In the genomic region with DNA sequence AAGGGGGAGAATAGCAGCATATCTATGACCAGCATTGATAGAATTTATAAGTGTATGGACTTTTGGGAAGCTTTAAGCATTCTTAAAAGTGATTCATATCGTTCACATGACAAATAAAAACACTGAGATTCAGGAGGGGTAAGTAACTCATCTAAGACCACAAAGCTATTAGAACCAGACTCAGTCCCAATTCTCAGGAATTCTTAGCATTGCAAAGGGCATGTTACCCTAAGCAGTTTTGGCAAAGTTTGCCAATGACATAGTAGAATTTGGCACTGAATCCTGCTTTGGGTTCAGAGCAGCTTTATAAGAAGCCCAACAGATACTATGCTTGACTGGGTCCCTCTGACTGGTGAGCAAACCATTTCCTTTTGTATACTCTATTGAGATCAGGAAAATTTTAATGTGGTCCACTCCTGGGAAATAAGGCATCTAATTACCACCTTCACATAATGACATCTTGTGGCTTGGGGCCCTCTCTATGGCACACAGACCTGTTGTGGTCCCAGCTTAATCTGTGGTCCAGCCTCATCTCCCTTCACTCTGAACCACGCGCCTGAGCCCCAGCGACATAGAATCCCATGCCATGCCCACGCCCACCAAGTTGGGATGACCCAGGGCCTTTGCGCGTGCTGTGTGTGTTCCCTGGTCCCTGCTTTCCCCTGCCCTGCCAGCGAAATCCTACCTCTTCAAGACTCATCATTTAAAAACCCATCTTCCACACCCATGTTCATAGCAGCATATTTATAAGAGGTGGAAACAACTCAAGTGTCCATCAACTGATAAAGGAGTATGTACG, we compare ENCODE assay signal across 16 cellular contexts. TPM values are rescaled to one million over a fixed set of nuclear protein-coding genes. Genes with fewer than 3 reads are reported as not detected.
DNase-seq lines count a peak whose midpoint lies in the region; ATAC-seq and TF ChIP-seq lines count a peak whose summit lies in the region.
"Had no signal": no experiment of that assay in that cellular context is flagged by ENCODE, and none has a peak within 500 bp of the region (broad histone marks: within the 10 kb centered on the region; RNA-seq: fewer than 3 reads in every experiment).

No MANE protein-coding gene starts in this region.

- TF ChIP-seq CTCF in AG04450 (IDR thresholded peaks at IDR 0.05; ENCODE audit: low read depth, low read length), result no peak
- no peak for TF ChIP-seq CTCF in HFF-Myc (IDR thresholded peaks at IDR 0.05; ENCODE audit: low read depth, low read length, missing control alignments)

- H3K4me3 ChIP-seq in AG04450 (ENCODE audit: low read depth, low read length) (no peak overlapping the region), HFF-Myc (replicated peaks; ENCODE audit: low read depth, low read length) (no peak overlapping the region), SJCRH30 (no peak overlapping the region)
- H3K4me3 ChIP-seq: BLaER1, colonic mucosa, esophagus muscularis mucosa had no signal

- no peaks in the 10 kb centered on the region for H3K27me3 Mint-ChIP-seq in T-cell

- no peak overlapping the region for H3K4me3 Mint-ChIP-seq in T-cell

- H3K9me3 Mint-ChIP-seq in T-cell, result peaks cover 4 to 14% (median 8%) of the 10 kb centered on the region in 3 donors

- no peaks in the 10 kb centered on the region for H3K36me3 Mint-ChIP-seq in T-cell

- no peaks in the 10 kb centered on the region for H3K4me1 ChIP-seq in SJCRH30
- H3K4me1 ChIP-seq: colonic mucosa, esophagus muscularis mucosa had no signal

- POLR2A ChIA-PET in AG04450 (lab: Yijun Ruan, JAX) (no interaction called here), T-cell (lab: Charles Lee) (no interaction called here)

- no peak overlapping the region for H3K27ac Mint-ChIP-seq in T-cell
- H3K27ac Mint-ChIP-seq: activated naive CD4-positive, alpha-beta T cell treated with anti-CD3 and anti-CD28 coated beads, Interleukin-2, amount 50 U/mL, for 72 hours had no signal

- no peaks in the 10 kb centered on the region for H3K4me1 Mint-ChIP-seq in T-cell

- H3K27me3 ChIP-seq in AG04450 (ENCODE audit: control insufficient read depth, insufficient read depth, low read length), result no peaks in the 10 kb centered on the region
- no peaks in the 10 kb centered on the region for H3K27me3 ChIP-seq in SJCRH30
- H3K27me3 ChIP-seq: BLaER1, colonic mucosa, esophagus muscularis mucosa had no signal

- H3K9me3 ChIP-seq in AG04450 (ENCODE audit: control insufficient read depth, insufficient read depth, low read length) (no peaks in the 10 kb centered on the region; the same call in 1 of the 2 replicates), SJCRH30 (replicated peaks) (no peaks in the 10 kb centered on the region)
- H3K9me3 ChIP-seq: BLaER1, colonic mucosa had no signal

- H3K27ac ChIP-seq in AG04450 (ENCODE audit: low read depth, low read length) (no peak overlapping the region), SJCRH30 (no peak overlapping the region)
- H3K27ac ChIP-seq: BLaER1, colonic mucosa, esophagus muscularis mucosa, KMS-11 had no signal

- no peak for ATAC-seq in T-cell (replicated peaks in 1 of 4)
- ATAC-seq: activated naive CD4-positive, alpha-beta T cell treated with anti-CD3 and anti-CD28 coated beads, Interleukin-2, amount 50 U/mL, for 72 hours had no signal

- no peaks in the 10 kb centered on the region for H3K36me3 ChIP-seq in SJCRH30
- H3K36me3 ChIP-seq: BLaER1, colonic mucosa, esophagus muscularis mucosa had no signal

- peak; percentile 44 for DNase-seq in AG04450 (ENCODE audit: low read depth, low spot score)
- DNase-seq in HFF-Myc (ENCODE audit: extremely low read depth, low read depth), result peak; percentile 50
- peak; percentile 15 for DNase-seq in brain pericyte (ENCODE audit: low read depth, low spot score)
- peak; percentile 90 for DNase-seq in kidney tubule cell (ENCODE audit: low spot score)
- DNase-seq in stimulated activated CD4-positive, alpha-beta T cell treated with anti-CD3 and anti-CD28 coated beads, Interleukin-1b, Interleukin-23, amount 100 ng/mL, for 48 hours, result no peak
- DNase-seq in T-cell, result no peak
- DNase-seq in putamen (ENCODE audit: low spot score), result no peak
- no peak for DNase-seq in SJCRH30
- DNase-seq: colonic mucosa, NCI-H146, NCI-H510A, nucleus accumbens had no signal

- CTCF ChIA-PET in AG04450 (lab: Charles Lee) (no interaction called here), T-cell (lab: Charles Lee) (no interaction called here)

RNA-seq across cellular contexts. Expression of a gene that starts 37.5 kb away (rescaled TPM):
- 37.9 and 47.2 TPM in 2 replicates for polyA plus RNA-seq in AG04450 (2011; rRNA removed)
- polyA minus RNA-seq in AG04450 (2011; rRNA and poly(A)+ RNA removed), result 81.4 and 82.8 TPM in 2 replicates
- total RNA-seq in T-cell, result under 1 TPM; 0.18 to 0.53 (median 0.37) TPM
- total RNA-seq in SJCRH30 (2014; rRNA removed; shearing (Covaris generic)), result 49.7 and 53.8 TPM in 2 replicates

Comparison
In these comparisons a context has a peak if more than half of its experiments do, and no peak if none do; other contexts are left out.
1. DNase-seq: peak in AG04450 (single experiment), HFF-Myc (single experiment), brain pericyte (single experiment) and kidney tubule cell (single experiment); none in stimulated activated CD4-positive, alpha-beta T cell treated with anti-CD3 and anti-CD28 coated beads, Interleukin-1b, Interleukin-23, amount 100 ng/mL, for 48 hours (single experiment), T-cell (0 of 34), putamen (single experiment) and SJCRH30 (0 of 2).
2. RNA of a gene that starts 37.5 kb away (total RNA-seq): 49.7 to 53.8 TPM in SJCRH30; 0.18 to 0.53 TPM in T-cell; every median in the first group is over 10 times any median in the second.